19 cellular contexts compared by ENCODE assay signal in the genomic region with DNA sequence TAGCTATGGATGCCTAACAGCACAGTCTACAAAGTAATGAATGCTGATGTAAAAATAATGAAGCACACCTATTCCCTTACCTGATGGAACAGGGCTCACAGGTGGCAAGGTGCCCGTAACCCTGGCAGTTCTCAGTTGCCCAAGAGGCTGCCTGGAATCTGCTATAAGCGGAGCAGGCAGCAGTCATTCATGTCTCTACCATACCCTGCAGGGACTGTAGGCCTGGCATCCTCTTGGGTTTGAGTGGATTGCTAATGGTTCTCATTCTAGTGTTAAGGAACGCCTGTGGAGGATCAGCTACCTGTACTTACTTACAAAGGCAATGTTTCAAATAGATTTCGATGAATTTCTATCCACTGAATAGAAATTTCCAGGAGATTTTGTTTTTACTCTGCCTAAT.
"Had no signal": no experiment of that assay in that cellular context is flagged by ENCODE, and none has a peak within 500 bp of the region (broad histone marks: within the 10 kb centered on the region; RNA-seq: fewer than 3 reads in every experiment).

No MANE protein-coding gene starts in this region.

- DNase-seq: activated CD4-positive, alpha-beta T cell treated with anti-CD3 and anti-CD28 coated beads for 1 hour; activated CD8-positive, alpha-beta memory T cell treated with anti-CD3 and anti-CD28 coated beads for 24 hours; activated gamma-delta T cell; effector memory CD4-positive, alpha-beta T cell; left ventricle myocardium superior; naive thymus-derived CD8-positive, alpha-beta T cell; ovary; psoas muscle; right cardiac atrium; stimulated activated CD4-positive, alpha-beta T cell treated with anti-CD3 and anti-CD28 coated beads, Interleukin-4, amount 100 ng/mL, for 24 hours had no signal

- H3K27ac Mint-ChIP-seq: activated naive CD4-positive, alpha-beta T cell treated with anti-CD3 and anti-CD28 coated beads, Interleukin-2, amount 50 U/mL, for 24 hours; dendritic cell treated with granulocyte-macrophage colony-stimulating factor and Interleukin-4, amounts not matched to agents 40 ng/mL and 50 ng/mL, for 4 days; memory B cell; naive thymus-derived CD8-positive, alpha-beta T cell; stimulated activated memory B cell treated with anti-CD40 and anti-IgM and Interleukin-4, amounts not matched to agents 10 μg/mL and 1 μg/mL and 100 μg/mL, for 72 hours; T-helper 1 cell treated with Interleukin-12 subunit alpha and Interleukin-12 subunit beta and Interleukin-4 antibody, amounts not matched to agents 30 μg/mL and 1 μg/mL, for 36 hours had no signal

- ATAC-seq: left ventricle myocardium superior; naive thymus-derived CD8-positive, alpha-beta T cell; psoas muscle; right cardiac atrium; stimulated activated memory B cell treated with anti-CD40 and anti-IgM and Interleukin-4, amounts not matched to agents 10 μg/mL and 1 μg/mL and 100 μg/mL, for 72 hours had no signal

- H3K36me3 Mint-ChIP-seq: activated naive CD4-positive, alpha-beta T cell treated with anti-CD3 and anti-CD28 coated beads, Interleukin-2, amount 50 U/mL, for 24 hours; memory B cell; naive thymus-derived CD8-positive, alpha-beta T cell; stimulated activated memory B cell treated with anti-CD40 and anti-IgM and Interleukin-4, amounts not matched to agents 10 μg/mL and 1 μg/mL and 100 μg/mL, for 72 hours had no signal

- H3K4me3 Mint-ChIP-seq: activated naive CD4-positive, alpha-beta T cell treated with anti-CD3 and anti-CD28 coated beads, Interleukin-2, amount 50 U/mL, for 24 hours; dendritic cell treated with granulocyte-macrophage colony-stimulating factor and Interleukin-4, amounts not matched to agents 40 ng/mL and 50 ng/mL, for 4 days; memory B cell; naive thymus-derived CD8-positive, alpha-beta T cell; stimulated activated memory B cell treated with anti-CD40 and anti-IgM and Interleukin-4, amounts not matched to agents 10 μg/mL and 1 μg/mL and 100 μg/mL, for 72 hours; T-helper 1 cell treated with Interleukin-12 subunit alpha and Interleukin-12 subunit beta and Interleukin-4 antibody, amounts not matched to agents 30 μg/mL and 1 μg/mL, for 36 hours had no signal

- H3K4me1 Mint-ChIP-seq: activated naive CD4-positive, alpha-beta T cell treated with anti-CD3 and anti-CD28 coated beads, Interleukin-2, amount 50 U/mL, for 24 hours; memory B cell; naive thymus-derived CD8-positive, alpha-beta T cell; stimulated activated memory B cell treated with anti-CD40 and anti-IgM and Interleukin-4, amounts not matched to agents 10 μg/mL and 1 μg/mL and 100 μg/mL, for 72 hours had no signal

- H3K9me3 Mint-ChIP-seq: activated naive CD4-positive, alpha-beta T cell treated with anti-CD3 and anti-CD28 coated beads, Interleukin-2, amount 50 U/mL, for 24 hours; dendritic cell treated with granulocyte-macrophage colony-stimulating factor and Interleukin-4, amounts not matched to agents 40 ng/mL and 50 ng/mL, for 4 days; naive thymus-derived CD8-positive, alpha-beta T cell; stimulated activated memory B cell treated with anti-CD40 and anti-IgM and Interleukin-4, amounts not matched to agents 10 μg/mL and 1 μg/mL and 100 μg/mL, for 72 hours; T-helper 1 cell treated with Interleukin-12 subunit alpha and Interleukin-12 subunit beta and Interleukin-4 antibody, amounts not matched to agents 30 μg/mL and 1 μg/mL, for 36 hours had no signal

- FAIRE-seq: bronchial epithelial cell had no signal

- H3K36me3 ChIP-seq: ovary, thoracic aorta had no signal

- H3K4me1 ChIP-seq: psoas muscle had no signal

- H3K9me3 ChIP-seq: ovary, psoas muscle, thoracic aorta had no signal

- H3K4me3 ChIP-seq: ovary, psoas muscle, skin epidermis, thoracic aorta had no signal

- H3K27me3 ChIP-seq: ovary had no signal

- H3K27ac ChIP-seq: ovary, psoas muscle, skin epidermis, thoracic aorta, VCaP had no signal
